Comparison of ENCODE assay signal across 19 cellular contexts in the genomic region with DNA sequence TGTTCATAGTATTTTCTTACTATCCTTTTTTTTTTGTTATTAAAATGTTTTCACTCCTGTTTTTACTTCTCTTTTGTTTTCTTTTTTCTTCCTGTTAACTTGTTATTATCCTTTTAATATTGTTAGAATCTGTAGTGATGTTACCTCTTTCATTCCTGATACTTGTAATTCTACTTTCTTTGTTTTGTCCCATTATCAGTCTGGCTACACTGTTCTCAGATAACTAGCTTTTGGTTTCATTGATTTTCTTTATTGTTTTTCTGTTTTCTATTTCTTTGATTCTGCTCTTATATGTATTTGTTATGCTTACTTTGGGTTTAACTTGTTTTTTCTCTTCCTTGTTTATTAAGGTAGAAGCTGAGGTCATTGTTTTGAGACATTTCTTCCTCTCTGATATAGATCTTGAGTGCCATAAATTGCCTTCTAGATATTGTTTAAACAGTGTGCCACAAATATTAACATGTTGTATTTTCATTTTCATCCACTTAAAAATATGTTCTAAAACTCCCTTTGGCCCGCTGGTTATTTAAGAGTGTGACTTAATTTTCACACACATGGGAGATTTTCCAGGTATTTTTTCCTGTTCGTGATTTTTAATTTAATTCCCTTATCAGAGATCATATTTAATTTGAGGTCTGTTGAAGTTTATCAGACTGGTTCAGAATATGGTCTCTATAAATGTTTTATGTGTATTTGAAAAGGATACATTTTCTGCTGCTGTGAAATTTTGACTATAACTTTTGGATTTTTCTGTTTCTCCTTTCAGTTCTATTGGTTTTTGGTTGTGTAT. TPM values are rescaled to one million over a fixed set of nuclear protein-coding genes. Genes with fewer than 3 reads are reported as not detected.
A peak's percentile ranks its signal among the peaks of the same experiment; 100 is the strongest.
DNase-seq lines count a peak whose midpoint lies in the region; ATAC-seq and TF ChIP-seq lines count a peak whose summit lies in the region.
"Had no signal": no experiment of that assay in that cellular context is flagged by ENCODE, and none has a peak within 500 bp of the region (broad histone marks: within the 10 kb centered on the region; RNA-seq: fewer than 3 reads in every experiment).

No MANE protein-coding gene starts in this region.

- H3K9me3 Mint-ChIP-seq in activated CD4-positive, alpha-beta T cell treated with anti-CD3 and anti-CD28 coated beads, Interleukin-2, amount 10 ng/mL, durations not matched to agents 7 days and 5 days: peaks cover 5% of the 10 kb centered on the region
- H3K9me3 Mint-ChIP-seq in activated naive CD8-positive, alpha-beta T cell treated with anti-CD3 and anti-CD28 coated beads, Interleukin-2, amount 50 U/mL, for 24 hours: peaks cover 5% of the 10 kb centered on the region
- peaks cover 13% of the 10 kb centered on the region for H3K9me3 Mint-ChIP-seq in nephron progenitor cell

- peak overlapping the region; percentile 43 for H3K27ac Mint-ChIP-seq in activated CD4-positive, alpha-beta T cell treated with anti-CD3 and anti-CD28 coated beads, Interleukin-2, amount 10 ng/mL, durations not matched to agents 7 days and 5 days
- no peak overlapping the region for H3K27ac Mint-ChIP-seq in activated naive CD8-positive, alpha-beta T cell treated with anti-CD3 and anti-CD28 coated beads, Interleukin-2, amount 50 U/mL, for 24 hours
- H3K27ac Mint-ChIP-seq in nephron progenitor cell: no peak overlapping the region
- H3K27ac Mint-ChIP-seq: activated naive CD8-positive, alpha-beta T cell treated with anti-CD3 and anti-CD28 coated beads, Interleukin-2, amount 10 ng/mL, durations not matched to agents 7 days and 5 days had no signal

- no peak overlapping the region for H3K4me3 ChIP-seq in HEK293 (ENCODE audit: low read depth, low read length)
- H3K4me3 ChIP-seq in foreskin fibroblast (ENCODE audit: low read depth in 1 of 2, low read length in 2 of 2): no peak overlapping the region
- H3K4me3 ChIP-seq: transverse colon had no signal

- TF ChIP-seq CTCF in HEK293 (tag by site-specific recombination; IDR thresholded peaks at IDR 0.05) (no peak), nephron progenitor cell (IDR thresholded peaks at IDR 0.05) (no peak), foreskin fibroblast (IDR thresholded peaks at IDR 0.05; ENCODE audit: low read depth, low read length) (no peak)

- peaks cover 15% of the 10 kb centered on the region for H3K4me1 ChIP-seq in HEK293 (ENCODE audit: control insufficient read depth, insufficient read depth, low read length)

- no peak overlapping the region for H3K27ac ChIP-seq in HEK293 (ENCODE audit: extremely low read depth, low read depth, low read length)
- H3K27ac ChIP-seq: parathyroid adenoma, transverse colon had no signal

- ATAC-seq in activated naive CD8-positive, alpha-beta T cell treated with anti-CD3 and anti-CD28 coated beads, Interleukin-2, amount 50 U/mL, for 24 hours: no peak
- ATAC-seq in HG02610 (IDR thresholded peaks at IDR 0.05; ENCODE audit: unreplicated experiment) (no peak), HG02623 (IDR thresholded peaks at IDR 0.05; ENCODE audit: unreplicated experiment) (no peak)

- POLR2A ChIA-PET in activated CD4-positive, alpha-beta T cell treated with anti-CD3 and anti-CD28 coated beads, Interleukin-2, amount 10 ng/mL, durations not matched to agents 7 days and 5 days (lab: Charles Lee): no interaction called here
- POLR2A ChIA-PET in HEK293 (lab: Yijun Ruan, JAX): no interaction called here

- peaks cover 0 to 6% of the 10 kb centered on the region in 2 experiments; a peak in 1 of 3 replicates for H3K36me3 ChIP-seq in HEK293 (ENCODE audit: control insufficient read depth in 2 of 2, insufficient read depth in 1 of 2, low read length in 2 of 2)

- peaks cover 44% of the 10 kb centered on the region for H3K36me3 Mint-ChIP-seq in activated CD4-positive, alpha-beta T cell treated with anti-CD3 and anti-CD28 coated beads, Interleukin-2, amount 10 ng/mL, durations not matched to agents 7 days and 5 days (ENCODE audit: low read depth)
- peaks cover 42% of the 10 kb centered on the region for H3K36me3 Mint-ChIP-seq in activated naive CD8-positive, alpha-beta T cell treated with anti-CD3 and anti-CD28 coated beads, Interleukin-2, amount 50 U/mL, for 24 hours (ENCODE audit: low read depth)
- H3K36me3 Mint-ChIP-seq in nephron progenitor cell (ENCODE audit: low read depth): peaks cover 66% of the 10 kb centered on the region

- H3K9me3 ChIP-seq in HEK293 (ENCODE audit: control insufficient read depth, insufficient read depth, low read depth, low read length): no peaks in the 10 kb centered on the region
- H3K9me3 ChIP-seq: transverse colon had no signal

- DNase-seq in activated CD4-positive, alpha-beta T cell treated with anti-CD3 and anti-CD28 coated beads, Interleukin-2, amount 10 ng/mL, durations not matched to agents 7 days and 5 days: no peak
- no peak for DNase-seq in activated CD4-positive, alpha-beta T cell treated with anti-CD3 and anti-CD28 coated beads, Interleukin-2, amount 50 U/mL, for 48 hours
- DNase-seq in activated naive CD8-positive, alpha-beta T cell treated with anti-CD3 and anti-CD28 coated beads, Interleukin-2, amount 50 U/mL, for 24 hours: no peak
- DNase-seq in nephron progenitor cell (no peak), foreskin fibroblast (no peak)
- DNase-seq: activated CD4-positive, CD25-positive, alpha-beta regulatory T cell; activated CD8-positive, alpha-beta memory T cell treated with anti-CD3 and anti-CD28 coated beads, Interleukin-2, amount 50 U/mL, for 4 hours; activated naive CD8-positive, alpha-beta T cell treated with anti-CD3 and anti-CD28 coated beads, Interleukin-2, amount 10 ng/mL, durations not matched to agents 7 days and 5 days; EL; NCI-H146; NCI-H2227 treated with DMSO at 0.1 percent for 48 hours; NK-92 treated with Interleukin-12 subunit alpha and Interleukin-12 subunit beta, amount 100 ng/mL, for 24 hours; small intestine; T-helper 1 cell; transverse colon had no signal

- H3K27me3 Mint-ChIP-seq in activated CD4-positive, alpha-beta T cell treated with anti-CD3 and anti-CD28 coated beads, Interleukin-2, amount 10 ng/mL, durations not matched to agents 7 days and 5 days: no peaks in the 10 kb centered on the region
- H3K27me3 Mint-ChIP-seq in activated naive CD8-positive, alpha-beta T cell treated with anti-CD3 and anti-CD28 coated beads, Interleukin-2, amount 50 U/mL, for 24 hours: no peaks in the 10 kb centered on the region
- H3K27me3 Mint-ChIP-seq in nephron progenitor cell (ENCODE audit: low read depth, poor library complexity): no peaks in the 10 kb centered on the region
- H3K27me3 Mint-ChIP-seq: activated naive CD8-positive, alpha-beta T cell treated with anti-CD3 and anti-CD28 coated beads, Interleukin-2, amount 10 ng/mL, durations not matched to agents 7 days and 5 days had no signal

- H3K4me3 Mint-ChIP-seq in activated CD4-positive, alpha-beta T cell treated with anti-CD3 and anti-CD28 coated beads, Interleukin-2, amount 10 ng/mL, durations not matched to agents 7 days and 5 days: no peak overlapping the region
- peak overlapping the region; percentile 39 for H3K4me3 Mint-ChIP-seq in activated naive CD8-positive, alpha-beta T cell treated with anti-CD3 and anti-CD28 coated beads, Interleukin-2, amount 50 U/mL, for 24 hours
- H3K4me3 Mint-ChIP-seq in nephron progenitor cell: peak overlapping the region; percentile 19
- H3K4me3 Mint-ChIP-seq: activated naive CD8-positive, alpha-beta T cell treated with anti-CD3 and anti-CD28 coated beads, Interleukin-2, amount 10 ng/mL, durations not matched to agents 7 days and 5 days had no signal

- peaks cover 64% of the 10 kb centered on the region for H3K4me1 Mint-ChIP-seq in activated CD4-positive, alpha-beta T cell treated with anti-CD3 and anti-CD28 coated beads, Interleukin-2, amount 10 ng/mL, durations not matched to agents 7 days and 5 days
- peaks cover 68% of the 10 kb centered on the region for H3K4me1 Mint-ChIP-seq in activated naive CD8-positive, alpha-beta T cell treated with anti-CD3 and anti-CD28 coated beads, Interleukin-2, amount 50 U/mL, for 24 hours
- H3K4me1 Mint-ChIP-seq in nephron progenitor cell: peaks cover 33% of the 10 kb centered on the region

- CTCF ChIA-PET in activated CD4-positive, alpha-beta T cell treated with anti-CD3 and anti-CD28 coated beads, Interleukin-2, amount 10 ng/mL, durations not matched to agents 7 days and 5 days (lab: Charles Lee): interaction anchor here (0.7 to 1.1 kb wide), 2 partner anchors 18 to 209 kb away, joined by 4 to 7 read pairs; no protein-coding TSS in a partner anchor
- CTCF ChIA-PET in HEK293 (lab: Yijun Ruan, JAX): interaction anchor here (0.7 to 1.2 kb wide), 3 partner anchors 10 to 195 kb away, joined by 3 to 9 read pairs (median 5); no protein-coding TSS in a partner anchor

TF ChIP-seq in HEK293, 187 proteins besides CTCF, POLR2A, EP300 and RAD21 (continues in another document):
- TF ChIP-seq, protein P1, sequence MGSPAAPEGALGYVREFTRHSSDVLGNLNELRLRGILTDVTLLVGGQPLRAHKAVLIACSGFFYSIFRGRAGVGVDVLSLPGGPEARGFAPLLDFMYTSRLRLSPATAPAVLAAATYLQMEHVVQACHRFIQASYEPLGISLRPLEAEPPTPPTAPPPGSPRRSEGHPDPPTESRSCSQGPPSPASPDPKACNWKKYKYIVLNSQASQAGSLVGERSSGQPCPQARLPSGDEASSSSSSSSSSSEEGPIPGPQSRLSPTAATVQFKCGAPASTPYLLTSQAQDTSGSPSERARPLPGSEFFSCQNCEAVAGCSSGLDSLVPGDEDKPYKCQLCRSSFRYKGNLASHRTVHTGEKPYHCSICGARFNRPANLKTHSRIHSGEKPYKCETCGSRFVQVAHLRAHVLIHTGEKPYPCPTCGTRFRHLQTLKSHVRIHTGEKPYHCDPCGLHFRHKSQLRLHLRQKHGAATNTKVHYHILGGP (tag by site-specific recombination; IDR thresholded peaks at IDR 0.05): no peak
- TF ChIP-seq YY2 (tag by site-specific recombination; IDR thresholded peaks at IDR 0.05) (no peak), ZNF311 (tag by site-specific recombination; IDR thresholded peaks at IDR 0.05; ENCODE audit: borderline replicate concordance) (no peak), KLF1 (tag by site-specific recombination; IDR thresholded peaks at IDR 0.05) (no peak), ZNF335 (tag by site-specific recombination; conservative IDR thresholded peaks at IDR 0.05) (no peak)
- TF ChIP-seq, protein P2, sequence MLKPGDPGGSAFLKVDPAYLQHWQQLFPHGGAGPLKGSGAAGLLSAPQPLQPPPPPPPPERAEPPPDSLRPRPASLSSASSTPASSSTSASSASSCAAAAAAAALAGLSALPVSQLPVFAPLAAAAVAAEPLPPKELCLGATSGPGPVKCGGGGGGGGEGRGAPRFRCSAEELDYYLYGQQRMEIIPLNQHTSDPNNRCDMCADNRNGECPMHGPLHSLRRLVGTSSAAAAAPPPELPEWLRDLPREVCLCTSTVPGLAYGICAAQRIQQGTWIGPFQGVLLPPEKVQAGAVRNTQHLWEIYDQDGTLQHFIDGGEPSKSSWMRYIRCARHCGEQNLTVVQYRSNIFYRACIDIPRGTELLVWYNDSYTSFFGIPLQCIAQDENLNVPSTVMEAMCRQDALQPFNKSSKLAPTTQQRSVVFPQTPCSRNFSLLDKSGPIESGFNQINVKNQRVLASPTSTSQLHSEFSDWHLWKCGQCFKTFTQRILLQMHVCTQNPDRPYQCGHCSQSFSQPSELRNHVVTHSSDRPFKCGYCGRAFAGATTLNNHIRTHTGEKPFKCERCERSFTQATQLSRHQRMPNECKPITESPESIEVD (tag by site-specific recombination; IDR thresholded peaks at IDR 0.05): peak; percentile 88

RNA-seq across cellular contexts. Expression of a gene that starts 6.7 kb away (rescaled TPM):
- total RNA-seq in activated CD4-positive, alpha-beta T cell treated with anti-CD3 and anti-CD28 coated beads, Interleukin-2, amount 10 ng/mL, durations not matched to agents 7 days and 5 days: 10 to 100 TPM; 64.1 to 66.4 TPM
